In the genomic region with DNA sequence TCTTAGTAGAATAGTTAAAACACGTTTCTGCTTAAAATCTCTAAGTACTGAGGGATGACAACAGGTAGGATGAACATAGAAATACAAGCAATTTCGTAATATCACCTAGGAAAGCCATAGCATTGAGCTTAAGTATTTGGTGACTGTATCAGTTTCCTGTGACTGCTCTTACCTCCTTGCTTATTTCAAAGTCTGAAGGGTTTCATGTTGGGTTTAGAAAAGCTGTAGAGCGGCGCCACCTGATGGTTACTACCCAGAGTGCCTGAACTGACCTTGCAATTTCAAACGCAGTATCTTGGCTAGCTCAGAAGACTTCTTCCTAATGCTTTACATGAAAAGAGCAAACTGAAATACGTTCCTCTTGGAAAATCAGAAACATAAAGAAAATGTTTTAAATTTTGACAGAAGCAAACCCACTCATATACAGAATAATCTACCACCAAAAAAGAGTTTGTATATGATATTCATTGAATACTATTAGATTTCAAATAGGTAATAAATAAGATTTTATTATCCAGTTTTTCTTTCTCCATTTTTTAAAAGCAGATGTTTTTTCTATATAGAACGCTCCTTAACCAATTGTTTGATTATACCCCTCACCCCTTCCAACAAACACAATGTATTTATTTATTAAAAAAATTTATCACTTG, we compare ENCODE assay signal across 7 cellular contexts.
DNase-seq lines count a peak whose midpoint lies in the region; ATAC-seq, FAIRE-seq and TF ChIP-seq lines count a peak whose summit lies in the region.

No MANE protein-coding gene starts in this region.

- WGBS in SK-N-SH (ENCODE audit: low lambda C conversion rate) = 81% methylated on average over 7 of the region's 7 CpGs
- WGBS in heart right ventricle, 2 donors = 48 to 53% methylated on average over 7 of the region's 7 CpGs
- WGBS in smooth muscle cell (ENCODE audit: low lambda C conversion rate) = 19% methylated on average over 7 of the region's 7 CpGs

- POLR2A ChIA-PET in SK-N-SH (lab: Yijun Ruan, JAX) = no interaction called here

- H3K27me3 ChIP-seq in SK-N-SH (ENCODE audit: insufficient read depth) (no peaks in the 10 kb centered on the region), heart right ventricle (peaks cover 0 to 8% (median 0%) of the 10 kb centered on the region in 7 donors), smooth muscle cell (ENCODE audit: low read depth) (no peaks in the 10 kb centered on the region)

- H3F3A ChIP-seq in SK-N-SH (replicated peaks; ENCODE audit: insufficient read depth) (peaks cover 3% of the 10 kb centered on the region), smooth muscle cell (ENCODE audit: low read depth) (peaks cover 10% of the 10 kb centered on the region)

- no peaks in the 10 kb centered on the region for H4K20me1 ChIP-seq in SK-N-SH (ENCODE audit: insufficient read depth)
- H4K20me1 ChIP-seq in smooth muscle cell (ENCODE audit: low read depth) = no peaks in the 10 kb centered on the region

- intact Hi-C loops in activated naive CD4-positive, alpha-beta T cell treated with anti-CD3 and anti-CD28 coated beads for 36 hours (cut with micrococcal nuclease) = loop anchor here (1.0 to 10.0 kb wide), 11 partner anchors 26 to 736 kb away; no protein-coding TSS in a partner anchor
- intact Hi-C loops in heart right ventricle (cut with DNase I) = no loop called here

- FAIRE-seq in urothelium cell line (lab: Jason Lieb, UNC) = no peak

- TF ChIP-seq RAD21 in SK-N-SH (IDR thresholded peaks at IDR 0.05; ENCODE audit: low read length) = peak; percentile 66

- H3K9me3 ChIP-seq in SK-N-SH (no peaks in the 10 kb centered on the region), heart right ventricle (no peaks in the 10 kb centered on the region), smooth muscle cell (replicated peaks; ENCODE audit: low read depth) (no peaks in the 10 kb centered on the region)

- no peaks in the 10 kb centered on the region for H3K9me3 Mint-ChIP-seq in activated naive CD4-positive, alpha-beta T cell treated with anti-CD3 and anti-CD28 coated beads for 36 hours

- no peak overlapping the region for H3K27ac ChIP-seq in SK-N-SH (ENCODE audit: low read depth in 2 of 2, low read length in 1 of 2)
- peak overlapping the region in 1 of 10 donors; percentile 10 for H3K27ac ChIP-seq in heart right ventricle
- H3K27ac ChIP-seq in smooth muscle cell (ENCODE audit: low read depth) = peak overlapping the region; percentile 88

- H3K36me3 Mint-ChIP-seq in activated naive CD4-positive, alpha-beta T cell treated with anti-CD3 and anti-CD28 coated beads for 36 hours (ENCODE audit: low read depth) = no peaks in the 10 kb centered on the region

- H3K4me2 ChIP-seq in SK-N-SH (no peak overlapping the region), smooth muscle cell (peak overlapping the region; percentile 46)

- H3K4me1 ChIP-seq in SK-N-SH (ENCODE audit: control insufficient read depth in 1 of 2, insufficient read depth in 2 of 2, low read depth in 1 of 2, low read length in 1 of 2) = peaks cover 5 to 12% of the 10 kb centered on the region in 2 experiments
- H3K4me1 ChIP-seq in heart right ventricle = peaks cover 0 to 47% (median 8%) of the 10 kb centered on the region in 9 donors
- H3K4me1 ChIP-seq in smooth muscle cell (ENCODE audit: low read depth) = peaks cover under 1% of the 10 kb centered on the region

- H3K9me2 ChIP-seq in SK-N-SH = no peaks in the 10 kb centered on the region

- no peak for TF ChIP-seq EP300 in SK-N-SH (IDR thresholded peaks at IDR 0.05; ENCODE audit: borderline replicate concordance in 1 of 2, low read depth in 1 of 2, low read length in 1 of 2)

- no peaks in the 10 kb centered on the region for H3K27me3 Mint-ChIP-seq in activated naive CD4-positive, alpha-beta T cell treated with anti-CD3 and anti-CD28 coated beads for 36 hours (ENCODE audit: low read depth)

- H3K4me3 Mint-ChIP-seq in activated naive CD4-positive, alpha-beta T cell treated with anti-CD3 and anti-CD28 coated beads for 36 hours = peak overlapping the region; percentile 6

- no peak for DNase-seq in SK-N-SH
- peak; percentile 93 for DNase-seq in activated naive CD4-positive, alpha-beta T cell treated with anti-CD3 and anti-CD28 coated beads for 36 hours
- peak; percentile 41 to 43 for DNase-seq in heart right ventricle
- no peak for DNase-seq in smooth muscle cell (lab: John Stamatoyannopoulos, UW; ENCODE audit: unreplicated experiment)
- no peak for DNase-seq in urothelium cell line (ENCODE audit: low spot score)

- ATAC-seq in GM18519 (IDR thresholded peaks at IDR 0.05; ENCODE audit: low FRiP score, unreplicated experiment) (peak; percentile 68), HG03565 (IDR thresholded peaks at IDR 0.05; ENCODE audit: unreplicated experiment) (peak; percentile 73), heart right ventricle (peak in 3 of 8 donors; percentile 42 to 71 (median 49))

- H3K4me3 ChIP-seq in SK-N-SH (ENCODE audit: low read depth in 2 of 2, low read length in 1 of 2) = peak overlapping the region in 1 of 2 experiments; percentile 45; a peak in 1 of 4 replicates
- no peak overlapping the region for H3K4me3 ChIP-seq in heart right ventricle
- no peak overlapping the region for H3K4me3 ChIP-seq in smooth muscle cell

- TF ChIP-seq CTCF in SK-N-SH (IDR thresholded peaks at IDR 0.05) (peak; percentile 59), heart right ventricle (IDR thresholded peaks at IDR 0.05) (peak in 7 of 9 donors; percentile 35 to 68 (median 53)), smooth muscle cell (IDR thresholded peaks at IDR 0.05; ENCODE audit: borderline replicate concordance, insufficient read depth, poor library complexity, severe bottlenecking) (peak; percentile 55)

- H3K36me3 ChIP-seq in SK-N-SH (replicated peaks in 1 of 2; ENCODE audit: control insufficient read depth in 1 of 2, insufficient read depth in 2 of 2, low read length in 1 of 2) (no peaks in the 10 kb centered on the region), heart right ventricle (no peaks in the 10 kb centered on the region), smooth muscle cell (ENCODE audit: low read depth) (no peaks in the 10 kb centered on the region)

- H3K79me2 ChIP-seq in SK-N-SH (ENCODE audit: insufficient read depth) (no peaks in the 10 kb centered on the region), smooth muscle cell (ENCODE audit: low read depth) (no peaks in the 10 kb centered on the region)

- H3K4me1 Mint-ChIP-seq in activated naive CD4-positive, alpha-beta T cell treated with anti-CD3 and anti-CD28 coated beads for 36 hours (ENCODE audit: low read depth) = peaks cover 55% of the 10 kb centered on the region

- CTCF ChIA-PET in SK-N-SH (lab: Yijun Ruan, JAX) = interaction anchor here (0.5 to 2.9 kb wide), 12 partner anchors 8 to 492 kb away, joined by 3 to 17 read pairs (median 4); no protein-coding TSS in a partner anchor
- CTCF ChIA-PET in activated naive CD4-positive, alpha-beta T cell treated with anti-CD3 and anti-CD28 coated beads for 36 hours (lab: Charles Lee) = interaction anchor here (0.6 to 7.6 kb wide), 59 partner anchors 9 to 908 kb away, joined by 3 to 70 read pairs (median 4); a partner anchor contains a TSS

- H3K9ac ChIP-seq in SK-N-SH (no peak overlapping the region), smooth muscle cell (ENCODE audit: low read depth) (peak overlapping the region; percentile 16)

- H2AFZ ChIP-seq in SK-N-SH (ENCODE audit: low read depth) = no peak overlapping the region
- peak overlapping the region; percentile 11 for H2AFZ ChIP-seq in smooth muscle cell (ENCODE audit: low read depth)

- H3K27ac Mint-ChIP-seq in activated naive CD4-positive, alpha-beta T cell treated with anti-CD3 and anti-CD28 coated beads for 36 hours = peak overlapping the region; percentile 84

TF ChIP-seq in SK-N-SH, 30 proteins besides CTCF, POLR2A, EP300 and RAD21:
- TF ChIP-seq GATA2 (CRISPR knock-in tag; IDR thresholded peaks at IDR 0.05) = no peak
- peak; percentile 57 for TF ChIP-seq SMC3 (IDR thresholded peaks at IDR 0.05; ENCODE audit: low read depth, low read length)

Comparison
In these comparisons a context has a peak if more than half of its experiments do, and no peak if none do; other contexts are left out.
1. DNase-seq: peak in activated naive CD4-positive, alpha-beta T cell treated with anti-CD3 and anti-CD28 coated beads for 36 hours (single experiment) and heart right ventricle (2 of 2); none in SK-N-SH (single experiment), smooth muscle cell (single experiment) and urothelium cell line (single experiment).
2. Peak in every context shown above with its lines, with median percentiles within 50 percentile points of each other: CTCF ChIP-seq.